ENCODE assay signal across 1 cellular context in the genomic region with DNA sequence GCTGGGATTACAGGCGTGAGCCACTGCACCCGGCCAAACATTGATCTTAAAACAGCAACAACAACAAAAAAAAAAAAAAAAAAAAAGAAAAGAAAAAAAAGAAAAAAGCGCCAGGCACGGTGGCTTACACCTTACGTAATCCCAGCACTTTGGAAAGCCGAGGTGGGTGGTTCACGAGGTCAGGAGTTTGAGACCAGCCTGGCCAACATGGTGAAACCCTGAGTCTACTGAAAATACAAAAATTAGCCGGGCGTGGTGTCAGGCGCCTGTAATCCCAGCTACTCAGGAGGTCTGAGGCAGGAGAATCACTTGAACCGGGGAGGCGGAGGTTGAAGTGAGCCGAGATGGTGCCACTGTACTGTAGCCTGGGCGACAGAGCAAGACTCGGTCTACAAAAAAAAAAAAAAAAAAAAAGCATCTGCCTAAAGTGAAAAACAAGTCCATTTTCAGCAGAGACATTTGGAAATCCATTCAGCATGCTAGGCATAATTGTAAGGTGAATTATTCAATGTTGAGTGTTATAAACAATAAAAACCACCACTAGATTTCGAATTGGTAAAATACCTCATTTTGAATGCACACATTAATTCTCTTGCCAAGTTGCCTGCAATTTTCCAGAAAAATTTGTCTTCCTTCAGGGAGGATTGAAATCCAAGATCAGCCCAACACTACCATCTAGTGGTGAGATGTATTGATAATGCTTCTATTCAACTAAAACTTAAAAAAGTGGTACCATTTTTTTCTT.
TF ChIP-seq lines count a peak whose summit lies in the region.

No MANE protein-coding gene starts in this region.

TF ChIP-seq in GM23338, 12 proteins besides CTCF, POLR2A, EP300 and RAD21 (continued from another document):
- TF ChIP-seq, protein P1, sequence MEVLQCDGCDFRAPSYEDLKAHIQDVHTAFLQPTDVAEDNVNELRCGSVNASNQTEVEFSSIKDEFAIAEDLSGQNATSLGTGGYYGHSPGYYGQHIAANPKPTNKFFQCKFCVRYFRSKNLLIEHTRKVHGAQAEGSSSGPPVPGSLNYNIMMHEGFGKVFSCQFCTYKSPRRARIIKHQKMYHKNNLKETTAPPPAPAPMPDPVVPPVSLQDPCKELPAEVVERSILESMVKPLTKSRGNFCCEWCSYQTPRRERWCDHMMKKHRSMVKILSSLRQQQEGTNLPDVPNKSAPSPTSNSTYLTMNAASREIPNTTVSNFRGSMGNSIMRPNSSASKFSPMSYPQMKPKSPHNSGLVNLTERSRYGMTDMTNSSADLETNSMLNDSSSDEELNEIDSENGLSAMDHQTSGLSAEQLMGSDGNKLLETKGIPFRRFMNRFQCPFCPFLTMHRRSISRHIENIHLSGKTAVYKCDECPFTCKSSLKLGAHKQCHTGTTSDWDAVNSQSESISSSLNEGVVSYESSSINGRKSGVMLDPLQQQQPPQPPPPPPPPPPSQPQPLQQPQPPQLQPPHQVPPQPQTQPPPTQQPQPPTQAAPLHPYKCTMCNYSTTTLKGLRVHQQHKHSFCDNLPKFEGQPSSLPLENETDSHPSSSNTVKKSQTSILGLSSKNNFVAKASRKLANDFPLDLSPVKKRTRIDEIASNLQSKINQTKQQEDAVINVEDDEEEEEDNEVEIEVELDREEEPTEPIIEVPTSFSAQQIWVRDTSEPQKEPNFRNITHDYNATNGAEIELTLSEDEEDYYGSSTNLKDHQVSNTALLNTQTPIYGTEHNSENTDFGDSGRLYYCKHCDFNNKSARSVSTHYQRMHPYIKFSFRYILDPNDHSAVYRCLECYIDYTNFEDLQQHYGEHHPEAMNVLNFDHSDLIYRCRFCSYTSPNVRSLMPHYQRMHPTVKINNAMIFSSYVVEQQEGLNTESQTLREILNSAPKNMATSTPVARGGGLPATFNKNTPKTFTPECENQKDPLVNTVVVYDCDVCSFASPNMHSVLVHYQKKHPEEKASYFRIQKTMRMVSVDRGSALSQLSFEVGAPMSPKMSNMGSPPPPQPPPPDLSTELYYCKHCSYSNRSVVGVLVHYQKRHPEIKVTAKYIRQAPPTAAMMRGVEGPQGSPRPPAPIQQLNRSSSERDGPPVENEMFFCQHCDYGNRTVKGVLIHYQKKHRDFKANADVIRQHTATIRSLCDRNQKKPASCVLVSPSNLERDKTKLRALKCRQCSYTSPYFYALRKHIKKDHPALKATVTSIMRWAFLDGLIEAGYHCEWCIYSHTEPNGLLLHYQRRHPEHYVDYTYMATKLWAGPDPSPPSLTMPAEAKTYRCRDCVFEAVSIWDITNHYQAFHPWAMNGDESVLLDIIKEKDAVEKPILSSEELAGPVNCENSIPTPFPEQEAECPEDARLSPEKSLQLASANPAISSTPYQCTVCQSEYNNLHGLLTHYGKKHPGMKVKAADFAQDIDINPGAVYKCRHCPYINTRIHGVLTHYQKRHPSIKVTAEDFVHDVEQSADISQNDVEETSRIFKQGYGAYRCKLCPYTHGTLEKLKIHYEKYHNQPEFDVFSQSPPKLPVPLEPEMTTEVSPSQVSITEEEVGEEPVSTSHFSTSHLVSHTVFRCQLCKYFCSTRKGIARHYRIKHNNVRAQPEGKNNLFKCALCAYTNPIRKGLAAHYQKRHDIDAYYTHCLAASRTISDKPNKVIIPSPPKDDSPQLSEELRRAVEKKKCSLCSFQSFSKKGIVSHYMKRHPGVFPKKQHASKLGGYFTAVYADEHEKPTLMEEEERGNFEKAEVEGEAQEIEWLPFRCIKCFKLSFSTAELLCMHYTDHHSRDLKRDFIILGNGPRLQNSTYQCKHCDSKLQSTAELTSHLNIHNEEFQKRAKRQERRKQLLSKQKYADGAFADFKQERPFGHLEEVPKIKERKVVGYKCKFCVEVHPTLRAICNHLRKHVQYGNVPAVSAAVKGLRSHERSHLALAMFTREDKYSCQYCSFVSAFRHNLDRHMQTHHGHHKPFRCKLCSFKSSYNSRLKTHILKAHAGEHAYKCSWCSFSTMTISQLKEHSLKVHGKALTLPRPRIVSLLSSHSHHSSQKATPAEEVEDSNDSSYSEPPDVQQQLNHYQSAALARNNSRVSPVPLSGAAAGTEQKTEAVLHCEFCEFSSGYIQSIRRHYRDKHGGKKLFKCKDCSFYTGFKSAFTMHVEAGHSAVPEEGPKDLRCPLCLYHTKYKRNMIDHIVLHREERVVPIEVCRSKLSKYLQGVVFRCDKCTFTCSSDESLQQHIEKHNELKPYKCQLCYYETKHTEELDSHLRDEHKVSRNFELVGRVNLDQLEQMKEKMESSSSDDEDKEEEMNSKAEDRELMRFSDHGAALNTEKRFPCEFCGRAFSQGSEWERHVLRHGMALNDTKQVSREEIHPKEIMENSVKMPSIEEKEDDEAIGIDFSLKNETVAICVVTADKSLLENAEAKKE (CRISPR knock-in tag; IDR thresholded peaks at IDR 0.05) = no peak
- no peak for TF ChIP-seq EZH2phosphoT487 (IDR thresholded peaks at IDR 0.05; ENCODE audit: unreplicated experiment)
- TF ChIP-seq STAT1 (IDR thresholded peaks at IDR 0.05; ENCODE audit: unreplicated experiment) = no peak
- no peak for TF ChIP-seq CREB1 (CRISPR knock-in tag; IDR thresholded peaks at IDR 0.05; ENCODE audit: low read depth)
- TF ChIP-seq ZNF114 (CRISPR knock-in tag; IDR thresholded peaks at IDR 0.05) = no peak
- TF ChIP-seq EZH2 (IDR thresholded peaks at IDR 0.05; ENCODE audit: low read depth, unreplicated experiment) = no peak
- TF ChIP-seq ZNF331 (CRISPR knock-in tag; IDR thresholded peaks at IDR 0.05; ENCODE audit: low read depth) = no peak
- TF ChIP-seq, protein P2, sequence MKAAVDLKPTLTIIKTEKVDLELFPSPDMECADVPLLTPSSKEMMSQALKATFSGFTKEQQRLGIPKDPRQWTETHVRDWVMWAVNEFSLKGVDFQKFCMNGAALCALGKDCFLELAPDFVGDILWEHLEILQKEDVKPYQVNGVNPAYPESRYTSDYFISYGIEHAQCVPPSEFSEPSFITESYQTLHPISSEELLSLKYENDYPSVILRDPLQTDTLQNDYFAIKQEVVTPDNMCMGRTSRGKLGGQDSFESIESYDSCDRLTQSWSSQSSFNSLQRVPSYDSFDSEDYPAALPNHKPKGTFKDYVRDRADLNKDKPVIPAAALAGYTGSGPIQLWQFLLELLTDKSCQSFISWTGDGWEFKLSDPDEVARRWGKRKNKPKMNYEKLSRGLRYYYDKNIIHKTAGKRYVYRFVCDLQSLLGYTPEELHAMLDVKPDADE (IDR thresholded peaks at IDR 0.05) = no peak
- no peak for TF ChIP-seq POLR2AphosphoS5 (IDR thresholded peaks at IDR 0.05; ENCODE audit: low read depth)
